ENCODE assay signal across 15 cellular contexts in the genomic region with DNA sequence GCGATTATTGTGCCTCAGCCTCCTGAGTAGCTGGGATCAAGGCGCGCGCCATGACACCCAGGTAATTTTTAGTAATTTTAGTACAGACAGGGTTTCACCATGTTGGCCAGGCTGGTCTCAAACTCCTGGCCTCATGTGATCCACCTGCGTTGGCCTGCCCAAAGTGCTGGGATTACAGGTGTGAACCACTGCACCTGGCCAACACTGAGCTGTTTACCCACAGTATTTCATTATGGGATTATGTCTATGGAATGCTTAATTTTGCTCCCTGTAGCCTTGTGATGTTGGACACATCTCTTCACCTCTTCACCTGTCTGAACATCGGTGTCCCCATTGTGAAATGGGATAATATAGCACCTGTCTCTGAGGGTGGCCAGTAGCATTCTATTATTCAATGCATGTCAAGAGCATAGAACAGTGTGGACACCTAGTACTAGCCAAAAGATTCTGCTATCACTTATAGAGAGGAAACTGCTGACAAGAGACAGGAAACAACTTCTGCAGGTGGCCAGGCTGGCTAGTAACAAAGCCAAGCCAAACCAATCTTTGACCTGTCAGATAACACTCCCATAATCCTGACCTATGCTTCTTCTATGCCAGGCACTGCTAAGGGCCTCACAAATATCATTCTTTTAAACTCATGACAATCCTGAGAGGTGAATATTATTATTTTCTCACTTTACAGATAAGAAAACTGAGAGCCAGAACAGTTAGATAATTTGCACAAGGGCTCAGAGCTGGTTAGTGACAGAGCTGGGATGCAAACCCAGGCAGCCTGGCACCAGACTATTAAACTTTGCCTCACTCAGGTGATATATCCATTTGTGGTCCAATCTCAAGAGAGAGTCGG. TPM values are rescaled to one million over a fixed set of nuclear protein-coding genes. Genes with fewer than 3 reads are reported as not detected.
"Had no signal": no experiment of that assay in that cellular context is flagged by ENCODE, and none has a peak within 500 bp of the region (broad histone marks: within the 10 kb centered on the region; RNA-seq: fewer than 3 reads in every experiment).

No MANE protein-coding gene starts in this region.

- H3K27ac Mint-ChIP-seq: activated CD4-positive, alpha-beta T cell treated with anti-CD3 and anti-CD28 coated beads for 36 hours; activated CD8-positive, alpha-beta T cell treated with anti-CD3 and anti-CD28 coated beads, Interleukin-2, amount 10 ng/mL, durations not matched to agents 7 days and 5 days; memory B cell; stimulated activated naive CD8-positive, alpha-beta T cell treated with anti-CD3 and anti-CD28 coated beads, Interleukin-15, Interleukin-2, amounts not matched to agents 100 ng/mL and 50 ng/mL, for 24 hours had no signal

- H3K27ac ChIP-seq: epithelial cell of prostate, upper lobe of left lung had no signal

- H3K4me1 Mint-ChIP-seq: neural crest cell had no signal

- DNase-seq: activated CD4-positive, alpha-beta T cell treated with anti-CD3 and anti-CD28 coated beads for 36 hours; activated CD8-positive, alpha-beta T cell treated with anti-CD3 and anti-CD28 coated beads, Interleukin-2, amount 10 ng/mL, durations not matched to agents 7 days and 5 days; activated naive CD4-positive, alpha-beta T cell treated with Interleukin-2 at 50 U/mL for 16 hours; cortex of kidney; effector memory CD8-positive, alpha-beta T cell; hypothalamus; stimulated activated CD4-positive, alpha-beta T cell treated with anti-CD3 and anti-CD28 coated beads, Interleukin-15, amount 100 ng/mL, for 24 hours; stimulated activated CD4-positive, alpha-beta T cell treated with anti-CD3 and anti-CD28 coated beads, Interleukin-4, amount 100 ng/mL, for 24 hours; upper lobe of left lung had no signal

- ATAC-seq: activated CD4-positive, alpha-beta T cell treated with anti-CD3 and anti-CD28 coated beads for 36 hours; activated CD8-positive, alpha-beta T cell treated with anti-CD3 and anti-CD28 coated beads, Interleukin-2, amount 10 ng/mL, durations not matched to agents 7 days and 5 days; effector memory CD8-positive, alpha-beta T cell had no signal

- H3K9me3 Mint-ChIP-seq: effector memory CD8-positive, alpha-beta T cell; neural crest cell had no signal

- H3K4me3 Mint-ChIP-seq: activated CD4-positive, alpha-beta T cell treated with anti-CD3 and anti-CD28 coated beads for 36 hours; activated CD8-positive, alpha-beta T cell treated with anti-CD3 and anti-CD28 coated beads, Interleukin-2, amount 10 ng/mL, durations not matched to agents 7 days and 5 days; central memory CD8-positive, alpha-beta T cell; effector memory CD8-positive, alpha-beta T cell; memory B cell; neural crest cell had no signal

- H3K9me3 ChIP-seq: upper lobe of left lung had no signal

- H3K27me3 ChIP-seq: upper lobe of left lung had no signal

- H3K4me3 ChIP-seq: upper lobe of left lung had no signal

- H3K36me3 ChIP-seq: upper lobe of left lung had no signal

- H3K27me3 Mint-ChIP-seq: activated CD4-positive, alpha-beta T cell treated with anti-CD3 and anti-CD28 coated beads for 36 hours; central memory CD8-positive, alpha-beta T cell; stimulated activated naive CD8-positive, alpha-beta T cell treated with anti-CD3 and anti-CD28 coated beads, Interleukin-15, Interleukin-2, amounts not matched to agents 100 ng/mL and 50 ng/mL, for 24 hours had no signal

RNA-seq across cellular contexts. Expression of a gene that starts 29.4 kb away (rescaled TPM):
- total RNA-seq: osteocyte had no signal
